ENCODE assay signal across 21 cellular contexts in the genomic region with DNA sequence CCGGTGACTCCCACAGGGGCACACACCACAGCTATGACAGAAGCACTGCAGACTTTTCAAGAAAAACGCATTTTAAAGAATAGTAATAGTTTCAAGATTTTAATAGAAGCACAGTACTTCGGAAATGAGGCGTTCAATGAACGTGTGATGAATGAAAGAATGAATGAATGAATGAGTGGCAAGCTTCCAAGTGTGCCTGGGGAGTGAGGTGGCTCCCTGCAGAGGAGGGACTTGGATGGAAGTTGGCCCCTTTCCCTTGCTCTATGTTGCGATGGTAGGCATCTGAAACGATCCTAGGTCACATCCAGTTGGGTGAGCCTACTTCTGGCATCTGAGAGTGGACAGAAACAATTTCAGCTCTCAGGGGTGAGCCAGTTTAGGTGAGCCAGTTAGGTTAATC.
"Had no signal": no experiment of that assay in that cellular context is flagged by ENCODE, and none has a peak within 500 bp of the region (broad histone marks: within the 10 kb centered on the region; RNA-seq: fewer than 3 reads in every experiment).

No MANE protein-coding gene starts in this region.

- H3K4me1 ChIP-seq: pancreas, prostate gland had no signal

- H3K4me2 ChIP-seq: neural progenitor cell had no signal

- ATAC-seq: esophagus mucosa, heart left ventricle, pancreas, sciatic nerve had no signal

- H3K36me3 ChIP-seq: heart left ventricle, neural progenitor cell, pancreas, prostate gland, stomach, thoracic aorta, transverse colon had no signal

- H3K27me3 ChIP-seq: dorsolateral prefrontal cortex, heart left ventricle, neural progenitor cell, pancreas, stomach, transverse colon had no signal

- H3K27ac ChIP-seq: coronary artery, dorsolateral prefrontal cortex, heart left ventricle, neural progenitor cell, pancreas, prostate gland, stomach, thoracic aorta, transverse colon had no signal

- H3K9me3 ChIP-seq: heart left ventricle, pancreas, prostate gland, stomach, thoracic aorta, transverse colon had no signal

- FAIRE-seq: frontal cortex, islet of Langerhans, pancreas had no signal

- H3K4me3 ChIP-seq: coronary artery, dorsolateral prefrontal cortex, heart left ventricle, neural progenitor cell, pancreas, prostate gland, stomach, thoracic aorta, transverse colon had no signal

- H2AFZ ChIP-seq: neural progenitor cell had no signal

- H3K9ac ChIP-seq: neural progenitor cell had no signal

- DNase-seq: dorsolateral prefrontal cortex; effector CD8-positive, alpha-beta T cell; heart left ventricle; hypothalamus; kidney glomerular epithelial cell; natural killer cell; nucleus accumbens; pancreas; stimulated activated CD4-positive, alpha-beta T cell treated with anti-CD3 and anti-CD28 coated beads, Interleukin-2, amount 100 ng/mL, for 24 hours; stimulated activated naive CD4-positive, alpha-beta T cell; stomach; substantia nigra; transverse colon had no signal
